8 cellular contexts compared by ENCODE assay signal in the genomic region with DNA sequence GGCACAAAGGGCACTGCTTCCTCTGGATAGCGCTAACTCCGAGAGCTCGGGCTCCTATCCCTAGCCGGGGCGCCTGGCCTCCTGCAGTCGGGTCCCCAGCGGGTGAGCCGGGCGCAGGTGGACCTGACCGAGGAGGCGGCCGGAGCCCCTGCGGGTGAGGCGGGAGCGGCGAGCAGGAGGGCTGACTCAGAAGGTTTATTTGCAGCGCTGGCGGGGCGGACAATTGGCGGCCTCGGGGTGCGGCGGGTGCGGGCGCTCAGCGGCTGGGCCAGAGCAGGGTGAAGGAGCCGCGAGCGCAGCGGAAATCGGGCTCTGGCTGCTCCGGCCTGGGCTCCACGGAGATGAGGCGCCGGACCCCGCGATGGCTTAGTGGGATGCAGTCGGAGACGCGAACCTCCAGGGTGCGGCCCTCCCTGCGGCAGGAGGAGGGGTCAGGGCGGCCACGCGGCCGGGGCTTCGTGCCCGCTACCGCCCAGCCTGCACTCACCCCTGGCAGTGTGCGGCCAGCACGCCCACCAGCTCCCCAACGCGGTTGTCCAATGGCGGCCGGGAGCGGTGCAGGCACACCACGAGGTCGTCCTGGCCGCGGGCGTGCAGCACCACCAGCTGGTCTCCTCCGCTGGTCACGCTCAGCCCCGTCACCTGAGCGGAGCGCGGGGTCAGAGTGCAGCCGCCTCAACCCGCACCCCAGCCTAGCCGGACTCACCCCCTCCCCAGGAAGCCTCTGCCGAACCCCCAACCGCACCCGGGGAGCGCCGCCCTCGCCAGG. TPM values are rescaled to one million over a fixed set of nuclear protein-coding genes. Genes with fewer than 3 reads are reported as not detected.
A peak's percentile ranks its signal among the peaks of the same experiment; 100 is the strongest.
DNase-seq lines count a peak whose midpoint lies in the region; TF ChIP-seq lines count a peak whose summit lies in the region.

No MANE protein-coding gene starts in this region.

- no peak overlapping the region for H3K4me3 ChIP-seq in BE2C (ENCODE audit: low read depth, low read length)
- peak overlapping the region; percentile 50 for H3K4me3 ChIP-seq in fibroblast of villous mesenchyme (ENCODE audit: low read depth, low read length)
- peak overlapping the region; percentile 19 for H3K4me3 ChIP-seq in ovary
- H3K4me3 ChIP-seq in Karpas-422 (ENCODE audit: low read length) = no peak overlapping the region

- TF ChIP-seq CTCF in BE2C (IDR thresholded peaks at IDR 0.05; ENCODE audit: low read depth, low read length) (no peak), fibroblast of villous mesenchyme (IDR thresholded peaks at IDR 0.05; ENCODE audit: insufficient read depth, low read depth, low read length) (no peak), ovary (IDR thresholded peaks at IDR 0.05) (no peak)

- intact Hi-C loops in ovary (cut with DNase I) = loop anchor here in 1 of 4 donors (10.0 kb wide), 1 partner anchor 152 kb away; a partner anchor contains a TSS

- no peak overlapping the region for H2AFZ ChIP-seq in Karpas-422 (ENCODE audit: low read length)

- H3K36me3 ChIP-seq in BE2C (no peaks in the 10 kb centered on the region), ovary (no peaks in the 10 kb centered on the region), Karpas-422 (ENCODE audit: insufficient read depth, low read length) (peaks cover 4% of the 10 kb centered on the region; the same call in 1 of the 2 replicates)

- no peaks in the 10 kb centered on the region; the same call in 1 of the 2 replicates for H4K20me1 ChIP-seq in Karpas-422 (ENCODE audit: insufficient read depth, low read depth, low read length)

- TF ChIP-seq POLR2A in ovary (IDR thresholded peaks at IDR 0.05) = peak; percentile 5

- POLR2A ChIA-PET in HEK293T (lab: Yijun Ruan, JAX) = no interaction called here

- H3K27me3 ChIP-seq in BE2C (no peaks in the 10 kb centered on the region), ovary (no peaks in the 10 kb centered on the region), Karpas-422 (ENCODE audit: low read length) (no peaks in the 10 kb centered on the region)

- no peak overlapping the region for H3K4me2 ChIP-seq in Karpas-422 (ENCODE audit: low read depth, low read length, poor library complexity, severe bottlenecking)

- no peaks in the 10 kb centered on the region for H3K9me3 ChIP-seq in BE2C
- no peaks in the 10 kb centered on the region for H3K9me3 ChIP-seq in ovary
- H3K9me3 ChIP-seq in Karpas-422 (ENCODE audit: low read length) = no peaks in the 10 kb centered on the region

- H3K4me1 ChIP-seq in BE2C (no peaks in the 10 kb centered on the region), ovary (ENCODE audit: insufficient read depth) (peaks cover 7% of the 10 kb centered on the region), Karpas-422 (ENCODE audit: low read length) (peaks cover 14% of the 10 kb centered on the region)

- TF ChIP-seq EP300 in ovary (IDR thresholded peaks at IDR 0.05) = no peak

- DNase-seq in BE2C (peak; percentile 10), NCI-H774 (lab: John Stamatoyannopoulos, UW) (peak; percentile 34), fibroblast of villous mesenchyme (ENCODE audit: low read depth) (peak; percentile 26), ovary (peak in 4 of 5 donors; percentile 47 to 71 (median 63)), NCI-H1105 (lab: John Stamatoyannopoulos, UW) (no peak), Karpas-422 (no peak), NCI-H2107 treated with DMSO at 0.1 percent for 48 hours (lab: John Stamatoyannopoulos, UW; ENCODE audit: unreplicated experiment) (no peak), HEK293T (ENCODE audit: extremely low spot score) (no peak)

- H3K79me2 ChIP-seq in Karpas-422 (ENCODE audit: low read length) = no peaks in the 10 kb centered on the region

- H3K27ac ChIP-seq in ovary (no peak overlapping the region), Karpas-422 (ENCODE audit: low read length) (no peak overlapping the region)

- CTCF ChIA-PET in HEK293T (lab: Yijun Ruan, JAX) = interaction anchor here (1.7 kb wide), 1 partner anchor 11 kb away, joined by 3 read pairs; no protein-coding TSS in a partner anchor

- 4 to 8% (median 7%) methylated on average over 50 to 76 of the region's 76 CpGs for WGBS in ovary, 3 donors

- no peak overlapping the region for H3K9ac ChIP-seq in Karpas-422 (ENCODE audit: low read length)

- H3K9me2 ChIP-seq in Karpas-422 (replicated peaks; ENCODE audit: insufficient read depth, low read length) = no peaks in the 10 kb centered on the region

TF ChIP-seq in HEK293T, 16 proteins besides CTCF, POLR2A, EP300 and RAD21:
- TF ChIP-seq FOXA1 (IDR thresholded peaks at IDR 0.05) (no peak), SUZ12 (IDR thresholded peaks at IDR 0.05) (no peak), ARNT (IDR thresholded peaks at IDR 0.05) (no peak), HDGF (IDR thresholded peaks at IDR 0.05; ENCODE audit: borderline replicate concordance) (no peak), ELF4 (IDR thresholded peaks at IDR 0.05) (no peak), SP1 (IDR thresholded peaks at IDR 0.05) (no peak), LEF1 (IDR thresholded peaks at IDR 0.05; ENCODE audit: borderline replicate concordance) (no peak)

RNA-seq across cellular contexts. Expression of a gene that starts 16.1 kb away (rescaled TPM):
- polyA plus RNA-seq in BE2C (2012; ENCODE audit: insufficient read depth, insufficient read length, low read depth) = not detected
- total RNA-seq in fibroblast of villous mesenchyme (under 0.01 TPM in 2 replicates), ovary (1 to 10 TPM in 4 of 7 donors, under 1 TPM in 3; 0.48 to 2.4 (median 1.0) TPM)
- polyA plus RNA-seq in ovary = 1 to 10 TPM in 1 of 2 donors, under 1 TPM in 1; 0.64 to 1.1 TPM
- 62.4 and 130 TPM in 2 replicates for total RNA-seq in Karpas-422 (2014; rRNA removed; shearing (Covaris generic); ENCODE audit: low replicate concordance)

RNA-seq across cellular contexts. Expression of a gene that starts 37.3 kb away (rescaled TPM):
- 42.7 TPM for polyA plus RNA-seq in BE2C (2012; ENCODE audit: insufficient read depth, insufficient read length, low read depth)
- total RNA-seq in fibroblast of villous mesenchyme (41.9 and 45.4 TPM in 2 replicates), ovary (10 to 100 TPM; 16.2 to 34.6 (median 23.5) TPM)
- 10 to 100 TPM; 21.2 to 23.1 TPM for polyA plus RNA-seq in ovary
- 42.5 and 78.8 TPM in 2 replicates for total RNA-seq in Karpas-422 (2014; rRNA removed; shearing (Covaris generic); ENCODE audit: low replicate concordance)

Comparison
In these comparisons a context has a peak if more than half of its experiments do, and no peak if none do; other contexts are left out.
1. DNase-seq: peak in BE2C (single experiment), NCI-H774 (single experiment), fibroblast of villous mesenchyme (single experiment) and ovary (4 of 5); none in NCI-H1105 (single experiment), Karpas-422 (single experiment), NCI-H2107 treated with DMSO at 0.1 percent for 48 hours (single experiment) and HEK293T (single experiment).
2. H3K4me3 ChIP-seq: peak in fibroblast of villous mesenchyme (single experiment) and ovary (single experiment); none in BE2C (single experiment) and Karpas-422 (single experiment).
3. RNA of a gene that starts 16.1 kb away (total RNA-seq): 62.4 to 130 TPM in Karpas-422; 0.48 to 2.4 TPM in ovary and under 0.01 TPM in fibroblast of villous mesenchyme; every median in the first group is over 10 times any median in the second.